Comparison of ENCODE assay signal across 1 cellular context in the genomic region with DNA sequence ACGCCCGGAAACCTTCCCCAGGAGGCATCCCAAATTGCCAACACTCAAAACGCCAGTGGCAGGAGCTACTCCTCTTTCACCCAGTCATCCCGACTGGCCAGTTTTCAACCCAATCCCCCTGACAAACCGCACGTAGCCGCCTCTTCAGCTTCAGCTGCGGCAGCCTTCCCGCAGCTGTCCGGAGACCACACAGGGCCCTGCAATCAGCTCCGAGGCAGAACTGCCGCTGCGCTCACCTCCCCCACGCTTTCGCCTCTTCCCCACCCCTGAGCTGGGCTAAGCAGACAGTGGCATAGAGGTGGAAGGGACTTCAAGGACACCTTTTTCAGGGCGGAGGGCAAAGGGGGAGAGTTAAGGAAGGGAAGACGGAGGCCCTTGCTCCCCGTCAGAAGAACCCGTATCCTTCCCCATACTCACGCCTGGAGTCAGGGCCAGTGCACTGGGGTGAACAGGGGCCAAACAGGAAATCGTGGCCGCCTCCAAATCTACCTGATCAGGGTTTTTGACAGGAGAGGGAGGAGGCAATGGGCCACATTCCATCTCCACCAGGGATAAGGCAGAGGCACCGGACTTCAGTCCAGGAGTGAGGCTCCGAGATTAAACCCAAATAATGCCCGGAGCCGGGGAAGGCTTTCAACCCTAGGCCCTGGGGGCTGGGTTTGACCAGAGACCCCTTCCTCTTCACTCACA.
TF ChIP-seq lines count a peak whose summit lies in the region.

No MANE protein-coding gene starts in this region.

TF ChIP-seq in SK-N-SH, 30 proteins besides CTCF, POLR2A, EP300 and RAD21 (continued from another document):
- no peak for TF ChIP-seq REST (IDR thresholded peaks at IDR 0.05; ENCODE audit: low read depth, low read length)
TF ChIP-seq in SK-N-SH: peak in this region for 0.
